1 cellular context compared by ENCODE assay signal in the genomic region with DNA sequence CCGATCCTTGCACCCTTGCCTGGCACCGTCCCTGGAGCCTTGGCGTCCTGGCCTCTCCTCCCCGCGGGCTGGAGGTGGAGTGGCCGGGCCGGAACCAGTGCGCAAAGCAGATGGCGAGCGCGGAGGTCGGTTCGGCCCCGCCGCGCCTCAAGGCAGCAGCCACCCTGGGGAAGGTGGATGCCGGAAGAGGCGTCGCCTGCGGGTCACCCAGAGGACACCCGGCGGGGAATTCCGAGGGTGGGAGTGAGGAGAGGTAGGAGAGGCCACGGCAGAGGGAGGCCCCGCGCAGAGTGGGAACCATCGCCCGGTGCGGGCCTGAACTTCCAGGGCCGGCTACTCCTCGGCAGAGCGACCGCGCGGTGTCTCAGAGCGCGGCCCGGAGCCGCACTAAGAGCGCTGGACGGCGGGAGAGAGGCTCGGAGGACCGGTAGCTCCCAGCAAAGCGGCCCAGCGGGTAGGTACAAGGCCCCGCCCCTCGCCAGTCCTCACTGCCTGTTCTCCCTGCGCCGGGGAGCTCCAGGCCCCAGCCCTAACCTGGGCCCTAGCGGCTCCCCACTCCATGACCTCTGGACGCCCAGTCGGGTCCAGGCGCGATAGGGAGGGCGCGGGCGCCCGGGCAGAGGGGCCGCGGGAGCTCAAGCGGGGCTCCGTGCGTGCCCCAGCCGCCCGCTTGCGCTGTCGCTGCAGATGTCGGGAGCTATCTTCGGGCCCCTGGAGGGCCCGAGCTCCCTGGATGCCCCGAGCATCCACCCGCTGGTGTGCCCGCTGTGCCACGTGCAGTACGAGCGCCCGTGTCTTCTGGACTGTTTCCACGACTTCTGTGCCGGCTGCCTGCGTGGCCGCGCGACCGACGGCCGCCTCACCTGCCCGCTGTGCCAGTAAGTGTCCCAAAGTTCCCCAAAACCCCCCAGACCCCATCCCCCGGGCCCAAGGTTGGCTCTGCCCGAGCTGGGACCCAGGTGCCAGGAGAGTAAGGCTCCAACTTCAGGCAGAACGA.
A peak's percentile ranks its signal among the peaks of the same experiment; 100 is the strongest.
TF ChIP-seq lines count a peak whose summit lies in the region.

Gene RNF207 (plus strand): TSS at position 271 of the 997 bp plus-strand sequence. CDS start 417 bp downstream, at position 688.

TF ChIP-seq in HepG2, 621 proteins besides CTCF, POLR2A, EP300 and RAD21 (continued from another document and continues in another):
- TF ChIP-seq MLXIP (CRISPR knock-in tag; IDR thresholded peaks at IDR 0.05; ENCODE audit: borderline replicate concordance) (peak; percentile 42; the same call in 1 of the 2 replicates), ZNF3 (CRISPR knock-in tag; IDR thresholded peaks at IDR 0.05) (no peak), ZNF383 (CRISPR knock-in tag; IDR thresholded peaks at IDR 0.05; ENCODE audit: borderline replicate concordance) (no peak), ZNF879 (CRISPR knock-in tag; IDR thresholded peaks at IDR 0.05) (peak; percentile 61; the same call in 1 of the 2 replicates), GATAD1 (CRISPR knock-in tag; IDR thresholded peaks at IDR 0.05) (peak; percentile 27; the same call in 1 of the 2 replicates), KLF15 (CRISPR knock-in tag; IDR thresholded peaks at IDR 0.05; ENCODE audit: borderline replicate concordance) (peak; percentile 55; the same call in 1 of the 2 replicates), SNAPC2 (CRISPR knock-in tag; IDR thresholded peaks at IDR 0.05) (no peak), CREB1 (IDR thresholded peaks at IDR 0.05) (no peak), CREB1 (CRISPR knock-in tag; IDR thresholded peaks at IDR 0.05) (no peak), CCDC6 (CRISPR knock-in tag; IDR thresholded peaks at IDR 0.05) (0 out of 2 replicates have a peak, but pooled peaks have one; percentile 43), ZMYM2 (CRISPR knock-in tag; IDR thresholded peaks at IDR 0.05) (no peak; the same call in 1 of the 2 replicates), ZBTB7B (CRISPR knock-in tag; IDR thresholded peaks at IDR 0.05) (no peak), KLF6 (CRISPR knock-in tag; IDR thresholded peaks at IDR 0.05) (peak; percentile 70; the same call in 1 of the 2 replicates), RBM39 (IDR thresholded peaks at IDR 0.05; ENCODE audit: low read depth, low read length, poor library complexity, severe bottlenecking) (peak; percentile 83), RARG (CRISPR knock-in tag; IDR thresholded peaks at IDR 0.05; ENCODE audit: low read depth) (no peak), ASH2L (IDR thresholded peaks at IDR 0.05; ENCODE audit: insufficient read length, low read depth, low read length) (no peak), ATF7-NPFF (CRISPR knock-in tag; IDR thresholded peaks at IDR 0.05; ENCODE audit: low read depth) (peak; percentile 50; the same call in 1 of the 2 replicates), ZNF605 (CRISPR knock-in tag; IDR thresholded peaks at IDR 0.05) (0 out of 2 replicates have a peak, but pooled peaks have one; percentile 28), ZNF562 (CRISPR knock-in tag; IDR thresholded peaks at IDR 0.05; ENCODE audit: borderline replicate concordance) (no peak), KDM4B (CRISPR knock-in tag; IDR thresholded peaks at IDR 0.05) (peak; percentile 35; the same call in 1 of the 2 replicates), NFATC3 (CRISPR knock-in tag; IDR thresholded peaks at IDR 0.05) (no peak), SMAD9 (CRISPR knock-in tag; IDR thresholded peaks at IDR 0.05) (no peak), HCFC1 (IDR thresholded peaks at IDR 0.05; ENCODE audit: low read depth, low read length) (no peak), ZNF234 (CRISPR knock-in tag; conservative IDR thresholded peaks at IDR 0.05) (no peak), ATAD3A (CRISPR knock-in tag; IDR thresholded peaks at IDR 0.05) (no peak), KDM3A (CRISPR knock-in tag; IDR thresholded peaks at IDR 0.05; ENCODE audit: low read depth) (no peak; the same call in 1 of the 2 replicates), ZNF292 (CRISPR knock-in tag; IDR thresholded peaks at IDR 0.05; ENCODE audit: borderline replicate concordance, low read depth) (no peak; the same call in 1 of the 2 replicates), ZFP82 (CRISPR knock-in tag; IDR thresholded peaks at IDR 0.05; ENCODE audit: borderline replicate concordance) (no peak), PAF1 (CRISPR knock-in tag; IDR thresholded peaks at IDR 0.05) (no peak), ETV5 (CRISPR knock-in tag; IDR thresholded peaks at IDR 0.05; ENCODE audit: borderline replicate concordance) (peak; percentile 89), ZNF30 (CRISPR knock-in tag; IDR thresholded peaks at IDR 0.05) (0 out of 2 replicates have a peak, but pooled peaks have one; percentile 33), STAG1 (CRISPR knock-in tag; IDR thresholded peaks at IDR 0.05) (0 out of 2 replicates have a peak, but pooled peaks have one; percentile 7), ZNF335 (CRISPR knock-in tag; IDR thresholded peaks at IDR 0.05) (peak; percentile 75), ZNF503 (CRISPR knock-in tag; IDR thresholded peaks at IDR 0.05) (peak; percentile 42; the same call in 1 of the 2 replicates), LBX2 (CRISPR knock-in tag; IDR thresholded peaks at IDR 0.05; ENCODE audit: borderline replicate concordance) (no peak), ZNF777 (CRISPR knock-in tag; IDR thresholded peaks at IDR 0.05) (peak; percentile 74), HNF4G (IDR thresholded peaks at IDR 0.05; ENCODE audit: borderline replicate concordance, low read depth, low read length) (no peak), HNF4G (CRISPR knock-in tag; IDR thresholded peaks at IDR 0.05; ENCODE audit: borderline replicate concordance, low read depth) (no peak; the same call in 1 of the 2 replicates), ZNF83 (CRISPR knock-in tag; IDR thresholded peaks at IDR 0.05; ENCODE audit: borderline replicate concordance) (no peak; the same call in 1 of the 2 replicates), ZNF333 (CRISPR knock-in tag; IDR thresholded peaks at IDR 0.05; ENCODE audit: borderline replicate concordance) (peak; percentile 66; the same call in 1 of the 2 replicates)
- TF ChIP-seq, protein P1, sequence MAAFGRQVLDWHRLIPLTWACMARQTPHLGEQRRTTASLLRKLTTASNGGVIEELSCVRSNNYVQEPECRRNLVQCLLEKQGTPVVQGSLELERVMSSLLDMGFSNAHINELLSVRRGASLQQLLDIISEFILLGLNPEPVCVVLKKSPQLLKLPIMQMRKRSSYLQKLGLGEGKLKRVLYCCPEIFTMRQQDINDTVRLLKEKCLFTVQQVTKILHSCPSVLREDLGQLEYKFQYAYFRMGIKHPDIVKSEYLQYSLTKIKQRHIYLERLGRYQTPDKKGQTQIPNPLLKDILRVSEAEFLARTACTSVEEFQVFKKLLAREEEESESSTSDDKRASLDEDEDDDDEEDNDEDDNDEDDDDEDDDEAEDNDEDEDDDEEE (CRISPR knock-in tag; IDR thresholded peaks at IDR 0.05) = no peak
- TF ChIP-seq, protein P2, sequence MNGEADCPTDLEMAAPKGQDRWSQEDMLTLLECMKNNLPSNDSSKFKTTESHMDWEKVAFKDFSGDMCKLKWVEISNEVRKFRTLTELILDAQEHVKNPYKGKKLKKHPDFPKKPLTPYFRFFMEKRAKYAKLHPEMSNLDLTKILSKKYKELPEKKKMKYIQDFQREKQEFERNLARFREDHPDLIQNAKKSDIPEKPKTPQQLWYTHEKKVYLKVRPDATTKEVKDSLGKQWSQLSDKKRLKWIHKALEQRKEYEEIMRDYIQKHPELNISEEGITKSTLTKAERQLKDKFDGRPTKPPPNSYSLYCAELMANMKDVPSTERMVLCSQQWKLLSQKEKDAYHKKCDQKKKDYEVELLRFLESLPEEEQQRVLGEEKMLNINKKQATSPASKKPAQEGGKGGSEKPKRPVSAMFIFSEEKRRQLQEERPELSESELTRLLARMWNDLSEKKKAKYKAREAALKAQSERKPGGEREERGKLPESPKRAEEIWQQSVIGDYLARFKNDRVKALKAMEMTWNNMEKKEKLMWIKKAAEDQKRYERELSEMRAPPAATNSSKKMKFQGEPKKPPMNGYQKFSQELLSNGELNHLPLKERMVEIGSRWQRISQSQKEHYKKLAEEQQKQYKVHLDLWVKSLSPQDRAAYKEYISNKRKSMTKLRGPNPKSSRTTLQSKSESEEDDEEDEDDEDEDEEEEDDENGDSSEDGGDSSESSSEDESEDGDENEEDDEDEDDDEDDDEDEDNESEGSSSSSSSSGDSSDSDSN (CRISPR knock-in tag; IDR thresholded peaks at IDR 0.05) = peak; percentile 97
- TF ChIP-seq, protein P3, sequence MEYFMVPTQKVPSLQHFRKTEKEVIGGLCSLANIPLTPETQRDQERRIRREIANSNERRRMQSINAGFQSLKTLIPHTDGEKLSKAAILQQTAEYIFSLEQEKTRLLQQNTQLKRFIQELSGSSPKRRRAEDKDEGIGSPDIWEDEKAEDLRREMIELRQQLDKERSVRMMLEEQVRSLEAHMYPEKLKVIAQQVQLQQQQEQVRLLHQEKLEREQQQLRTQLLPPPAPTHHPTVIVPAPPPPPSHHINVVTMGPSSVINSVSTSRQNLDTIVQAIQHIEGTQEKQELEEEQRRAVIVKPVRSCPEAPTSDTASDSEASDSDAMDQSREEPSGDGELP (IDR thresholded peaks at IDR 0.05; ENCODE audit: borderline replicate concordance, low read depth) = 0 out of 2 replicates have a peak, but pooled peaks have one; percentile 38
- TF ChIP-seq, protein P4, sequence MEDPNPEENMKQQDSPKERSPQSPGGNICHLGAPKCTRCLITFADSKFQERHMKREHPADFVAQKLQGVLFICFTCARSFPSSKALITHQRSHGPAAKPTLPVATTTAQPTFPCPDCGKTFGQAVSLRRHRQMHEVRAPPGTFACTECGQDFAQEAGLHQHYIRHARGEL (CRISPR knock-in tag; IDR thresholded peaks at IDR 0.05) = peak; percentile 91; the same call in 1 of the 2 replicates
- TF ChIP-seq, protein P5, sequence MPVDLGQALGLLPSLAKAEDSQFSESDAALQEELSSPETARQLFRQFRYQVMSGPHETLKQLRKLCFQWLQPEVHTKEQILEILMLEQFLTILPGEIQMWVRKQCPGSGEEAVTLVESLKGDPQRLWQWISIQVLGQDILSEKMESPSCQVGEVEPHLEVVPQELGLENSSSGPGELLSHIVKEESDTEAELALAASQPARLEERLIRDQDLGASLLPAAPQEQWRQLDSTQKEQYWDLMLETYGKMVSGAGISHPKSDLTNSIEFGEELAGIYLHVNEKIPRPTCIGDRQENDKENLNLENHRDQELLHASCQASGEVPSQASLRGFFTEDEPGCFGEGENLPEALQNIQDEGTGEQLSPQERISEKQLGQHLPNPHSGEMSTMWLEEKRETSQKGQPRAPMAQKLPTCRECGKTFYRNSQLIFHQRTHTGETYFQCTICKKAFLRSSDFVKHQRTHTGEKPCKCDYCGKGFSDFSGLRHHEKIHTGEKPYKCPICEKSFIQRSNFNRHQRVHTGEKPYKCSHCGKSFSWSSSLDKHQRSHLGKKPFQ (CRISPR knock-in tag; IDR thresholded peaks at IDR 0.05; ENCODE audit: insufficient replicate concordance) = peak; percentile 46
- TF ChIP-seq, protein P6, sequence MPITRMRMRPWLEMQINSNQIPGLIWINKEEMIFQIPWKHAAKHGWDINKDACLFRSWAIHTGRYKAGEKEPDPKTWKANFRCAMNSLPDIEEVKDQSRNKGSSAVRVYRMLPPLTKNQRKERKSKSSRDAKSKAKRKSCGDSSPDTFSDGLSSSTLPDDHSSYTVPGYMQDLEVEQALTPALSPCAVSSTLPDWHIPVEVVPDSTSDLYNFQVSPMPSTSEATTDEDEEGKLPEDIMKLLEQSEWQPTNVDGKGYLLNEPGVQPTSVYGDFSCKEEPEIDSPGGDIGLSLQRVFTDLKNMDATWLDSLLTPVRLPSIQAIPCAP (CRISPR knock-in tag; IDR thresholded peaks at IDR 0.05; ENCODE audit: low read depth) = no peak
